Comparison of ENCODE assay signal across 9 cellular contexts in the genomic region with DNA sequence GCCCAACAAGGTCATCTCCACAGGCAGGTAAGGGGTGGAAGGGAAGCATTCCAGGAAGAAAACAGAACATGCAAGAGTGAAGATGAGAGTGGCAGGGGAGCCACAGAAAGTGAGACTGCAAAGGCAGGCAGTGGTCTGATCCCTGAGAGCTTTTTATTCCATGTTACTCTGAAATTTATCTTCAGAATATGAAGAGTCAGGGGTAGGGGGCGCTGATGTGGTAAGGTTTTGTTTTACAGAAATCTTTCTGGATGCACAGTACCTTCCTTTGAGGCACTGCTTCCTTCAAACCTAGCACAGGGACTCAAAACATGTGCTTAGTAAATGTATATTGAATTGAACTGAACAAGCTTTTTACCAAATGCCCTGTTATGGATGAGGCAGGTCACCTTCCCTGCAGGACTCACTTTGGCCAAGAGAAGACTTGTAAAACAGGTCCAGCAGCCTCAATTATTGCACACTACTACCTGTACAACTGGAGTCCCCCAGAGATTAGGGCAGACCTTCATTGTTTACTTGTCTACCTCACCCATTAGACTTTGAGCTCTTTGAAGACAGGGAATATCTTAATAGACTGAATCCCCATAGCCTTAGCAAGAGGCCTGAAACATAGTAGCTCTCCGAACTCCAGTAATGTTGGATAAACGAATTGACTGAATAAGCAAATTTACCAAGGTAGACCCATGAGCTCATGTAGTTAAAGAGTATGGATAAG. TPM values are rescaled to one million over a fixed set of nuclear protein-coding genes. Genes with fewer than 3 reads are reported as not detected.
DNase-seq lines count a peak whose midpoint lies in the region; ATAC-seq, FAIRE-seq and TF ChIP-seq lines count a peak whose summit lies in the region.
"Had no signal": no experiment of that assay in that cellular context is flagged by ENCODE, and none has a peak within 500 bp of the region (broad histone marks: within the 10 kb centered on the region; RNA-seq: fewer than 3 reads in every experiment).

No MANE protein-coding gene starts in this region.

- in situ Hi-C loops in astrocyte of the spinal cord (cut with HindIII; ENCODE audit: low sequenced_read_pairs), result no loop called here

- H3K27ac ChIP-seq in vagina, result no peak overlapping the region

- H3K4me3 ChIP-seq in astrocyte of the spinal cord (ENCODE audit: low read depth, low read length) (no peak overlapping the region), vagina (no peak overlapping the region)

- peaks cover 34% of the 10 kb centered on the region for H3K4me1 ChIP-seq in vagina

- peak overlapping the region; percentile 80 to 97 for H3K27ac Mint-ChIP-seq in natural killer cell

- TF ChIP-seq CTCF in astrocyte of the spinal cord (IDR thresholded peaks at IDR 0.05; ENCODE audit: low read depth, low read length), result peak; percentile 22
- TF ChIP-seq CTCF in natural killer cell (IDR thresholded peaks at IDR 0.05), result no peak
- no peak for TF ChIP-seq CTCF in vagina (IDR thresholded peaks at IDR 0.05)

- ATAC-seq in natural killer cell, result no peak
- ATAC-seq in GM19452 (IDR thresholded peaks at IDR 0.05; ENCODE audit: unreplicated experiment), result no peak

- no peaks in the 10 kb centered on the region for H3K27me3 ChIP-seq in vagina

- no peaks in the 10 kb centered on the region for H3K9me3 Mint-ChIP-seq in natural killer cell

- peak overlapping the region; percentile 89 for H3K4me3 Mint-ChIP-seq in natural killer cell

- peaks cover 0 to 6% of the 10 kb centered on the region in 2 donors for H3K27me3 Mint-ChIP-seq in natural killer cell (ENCODE audit: low read depth in 2 of 2)

- TF ChIP-seq POLR2A in vagina (IDR thresholded peaks at IDR 0.05), result no peak

- no peaks in the 10 kb centered on the region for H3K36me3 ChIP-seq in vagina

- H3K36me3 Mint-ChIP-seq in natural killer cell, result no peaks in the 10 kb centered on the region

- no peaks in the 10 kb centered on the region for H3K9me3 ChIP-seq in vagina

- no peak for FAIRE-seq in frontal cortex (lab: Jason Lieb, UNC)
- FAIRE-seq: G401.6 had no signal

- peaks cover 5 to 10% of the 10 kb centered on the region in 2 donors for H3K4me1 Mint-ChIP-seq in natural killer cell

- DNase-seq in SIG-M5 treated with dmso at 0.1 percent for 504 hours (lab: John Stamatoyannopoulos, UW; ENCODE audit: unreplicated experiment), result peak; percentile 56
- no peak for DNase-seq in SIG-M5 (lab: John Stamatoyannopoulos, UW)
- DNase-seq in NCI-H446 (lab: John Stamatoyannopoulos, UW), result peak; percentile 63 to 66
- no peak for DNase-seq in astrocyte of the spinal cord (ENCODE audit: low read depth, low spot score)
- no peak for DNase-seq in natural killer cell
- DNase-seq in vagina (ENCODE audit: extremely low spot score in 2 of 2), result no peak
- DNase-seq in frontal cortex (ENCODE audit: low spot score in 2 of 2), result no peak

- intact Hi-C loops in natural killer cell (cut with micrococcal nuclease), result loop anchor here (5.0 kb wide), 1 partner anchor 76 kb away; no protein-coding TSS in a partner anchor
- intact Hi-C loops in vagina (cut with DNase I), result no loop called here

RNA-seq across cellular contexts. Expression of a gene that starts 2.2 kb away (rescaled TPM):
- total RNA-seq in natural killer cell, result 10 to 100 TPM; 18.8 to 27.3 (median 20.4) TPM
- total RNA-seq in vagina, result 43.5 TPM
- total RNA-seq in frontal cortex, result 56.7 TPM

Comparison
In these comparisons a context has a peak if more than half of its experiments do, and no peak if none do; other contexts are left out.
1. DNase-seq: peak in SIG-M5 treated with dmso at 0.1 percent for 504 hours (single experiment) and NCI-H446 (2 of 2); none in SIG-M5 (single experiment), astrocyte of the spinal cord (single experiment), natural killer cell (single experiment), vagina (0 of 2) and frontal cortex (0 of 2).